ENCODE assay signal across 24 cellular contexts in the genomic region with DNA sequence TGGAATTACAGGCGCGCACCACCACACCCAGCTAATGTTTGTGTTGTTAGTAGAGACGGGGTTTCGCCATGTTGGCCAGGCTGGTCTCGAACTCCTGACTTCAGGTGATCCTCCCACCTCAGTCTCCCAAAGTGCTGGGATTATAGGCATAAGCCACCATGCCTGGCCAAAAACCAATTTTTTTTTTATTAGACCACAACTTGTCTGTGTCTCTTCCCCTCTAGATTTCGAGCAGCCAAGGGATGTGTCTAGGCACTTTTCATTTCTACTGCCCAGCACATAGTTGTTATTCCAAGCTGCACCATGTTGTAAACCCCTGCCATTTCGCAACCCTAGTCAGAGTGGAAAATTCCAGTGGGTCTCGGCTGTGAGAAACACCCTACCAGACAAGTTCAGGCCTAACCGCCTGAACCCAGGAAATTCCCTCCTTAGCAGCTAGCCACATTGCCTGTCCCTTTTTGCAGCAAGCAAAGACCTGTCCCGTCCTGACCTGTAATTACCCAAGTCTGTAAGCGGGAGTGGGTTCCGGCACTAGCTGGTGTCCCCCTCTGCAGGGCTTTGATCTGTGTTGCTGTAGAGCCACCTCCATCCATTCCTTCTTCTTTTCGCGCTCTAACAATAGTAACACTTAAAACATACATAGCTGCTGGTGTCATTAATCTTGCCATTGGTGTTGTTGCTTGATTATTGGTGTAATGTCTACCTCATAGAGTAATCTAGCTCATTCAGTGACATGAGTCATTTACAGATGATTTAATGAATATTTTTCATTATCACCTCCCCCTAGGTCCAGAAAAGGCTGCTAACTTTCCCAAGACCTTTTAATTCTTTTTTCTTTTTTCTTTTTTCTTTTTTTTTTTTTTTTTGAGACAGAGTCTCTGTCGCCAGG.
DNase-seq lines count a peak whose midpoint lies in the region; ATAC-seq and TF ChIP-seq lines count a peak whose summit lies in the region.
"Had no signal": no experiment of that assay in that cellular context is flagged by ENCODE, and none has a peak within 500 bp of the region (broad histone marks: within the 10 kb centered on the region; RNA-seq: fewer than 3 reads in every experiment).

No MANE protein-coding gene starts in this region.

- H3K9me3 ChIP-seq in thymus (ENCODE audit: control insufficient read depth): no peaks in the 10 kb centered on the region
- H3K9me3 ChIP-seq: adrenal gland, breast epithelium, ovary, tibial artery had no signal

- no peak overlapping the region for H3K4me3 ChIP-seq in fibroblast of villous mesenchyme (ENCODE audit: low read depth, low read length)
- H3K4me3 ChIP-seq in thymus (ENCODE audit: low read length): no peak overlapping the region
- H3K4me3 ChIP-seq: adrenal gland, breast epithelium, ovary, tibial artery had no signal

- DNase-seq in HPDE6-E6E7 (ENCODE audit: extremely low spot score): peak; percentile 72
- peak; percentile 42 for DNase-seq in SKM-1 (lab: John Stamatoyannopoulos, UW; ENCODE audit: unreplicated experiment)
- DNase-seq in fibroblast of villous mesenchyme (ENCODE audit: low read depth): peak; percentile 3
- DNase-seq in activated naive CD4-positive, alpha-beta T cell treated with Interleukin-2 at 50 U/mL for 16 hours: no peak
- no peak for DNase-seq in NCI-H146 treated with DMSO at 0.1 percent for 48 hours (lab: John Stamatoyannopoulos, UW; ENCODE audit: unreplicated experiment)
- DNase-seq: activated CD4-positive, alpha-beta T cell treated with anti-CD3 and anti-CD28 coated beads, Interleukin-2, amount 10 ng/mL, durations not matched to agents 7 days and 5 days; activated CD8-positive, alpha-beta memory T cell treated with anti-CD3 and anti-CD28 coated beads, Interleukin-2, amount 50 U/mL, for 4 hours; activated effector memory CD4-positive, alpha-beta T cell treated with Interleukin-2 at 50 U/mL for 16 hours; dermis blood vessel endothelial cell; DMS79 treated with DMSO at 0.1 percent for 48 hours; IMR-90; kidney glomerular epithelial cell; mesenchymal stem cell; naive thymus-derived CD4-positive, alpha-beta T cell; NCI-H187 treated with DMSO at 0.1 percent for 48 hours; NCI-H345; ovary; right cardiac atrium; tibial artery had no signal

- ATAC-seq in HG02798 (IDR thresholded peaks at IDR 0.05; ENCODE audit: poor library complexity, unreplicated experiment): no peak
- ATAC-seq: naive thymus-derived CD4-positive, alpha-beta T cell; right cardiac atrium had no signal

- H3K36me3 ChIP-seq in thymus (ENCODE audit: control insufficient read depth, insufficient read depth): no peaks in the 10 kb centered on the region
- H3K36me3 ChIP-seq: adrenal gland, breast epithelium, ovary, tibial artery had no signal

- peak overlapping the region; percentile 49 for H3K27ac ChIP-seq in thymus (ENCODE audit: low read depth)
- H3K27ac ChIP-seq: adrenal gland, breast epithelium, ovary, tibial artery, VCaP had no signal

- 86% methylated on average over 15 of the region's 15 CpGs for WGBS in thymus

- no peaks in the 10 kb centered on the region for H3K27me3 ChIP-seq in thymus (ENCODE audit: control insufficient read depth, insufficient read depth)
- H3K27me3 ChIP-seq: adrenal gland, breast epithelium, ovary, tibial artery had no signal

- H3K4me1 ChIP-seq in thymus (ENCODE audit: control insufficient read depth, insufficient read depth, low read length): no peaks in the 10 kb centered on the region
- H3K4me1 ChIP-seq: adrenal gland, breast epithelium, tibial artery had no signal

- no peak for TF ChIP-seq CTCF in fibroblast of villous mesenchyme (IDR thresholded peaks at IDR 0.05; ENCODE audit: insufficient read depth, low read depth, low read length)

Comparison
In these comparisons a context has a peak if more than half of its experiments do, and no peak if none do; other contexts are left out.
1. DNase-seq: peak in HPDE6-E6E7 (single experiment), SKM-1 (single experiment) and fibroblast of villous mesenchyme (single experiment); none in activated naive CD4-positive, alpha-beta T cell treated with Interleukin-2 at 50 U/mL for 16 hours (single experiment) and NCI-H146 treated with DMSO at 0.1 percent for 48 hours (single experiment).